35 cellular contexts compared by ENCODE assay signal in the genomic region with DNA sequence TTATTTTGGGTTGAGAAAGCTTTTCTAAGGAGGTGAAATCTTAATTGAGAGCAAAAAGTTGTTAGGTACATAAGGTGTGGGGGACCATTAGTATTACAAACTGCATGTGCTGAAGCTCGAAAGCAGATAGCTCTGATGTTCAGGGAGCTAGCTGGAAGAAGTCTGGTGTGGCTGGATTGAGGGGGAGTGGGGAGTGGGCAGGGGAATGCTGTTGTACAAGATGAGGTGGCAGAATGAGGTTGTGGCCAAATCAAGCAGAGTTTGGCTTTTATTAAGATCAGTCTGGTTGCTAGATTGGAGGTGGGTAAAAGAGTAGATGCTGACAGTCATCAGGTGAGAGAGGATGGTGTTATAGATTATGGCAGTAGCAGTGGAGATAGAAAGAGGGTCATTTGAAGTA.
"Had no signal": no experiment of that assay in that cellular context is flagged by ENCODE, and none has a peak within 500 bp of the region (broad histone marks: within the 10 kb centered on the region; RNA-seq: fewer than 3 reads in every experiment).

No MANE protein-coding gene starts in this region.

- DNase-seq: activated B cell treated with CpG ODN at 0.5 μM for 24 hours; activated CD4-positive, alpha-beta T cell treated with anti-CD3 and anti-CD28 coated beads for 48 hours; activated CD4-positive, alpha-beta T cell treated with anti-CD3 and anti-CD28 coated beads, Interleukin-2, amount 50 U/mL, for 1 hour; activated CD4-positive, alpha-beta T cell treated with anti-CD3 and anti-CD28 coated beads, Interleukin-2, amount 50 U/mL, for 48 hours; activated CD8-positive, alpha-beta memory T cell treated with anti-CD3 and anti-CD28 coated beads for 24 hours; activated CD8-positive, alpha-beta T cell treated with anti-CD3 and anti-CD28 coated beads for 36 hours; activated effector memory CD4-positive, alpha-beta T cell treated with anti-CD3 and anti-CD28 coated beads, Interleukin-2, amount 50 U/mL, for 16 hours; activated naive CD4-positive, alpha-beta T cell treated with anti-CD3 and anti-CD28 coated beads for 36 hours; activated naive CD8-positive, alpha-beta T cell treated with anti-CD3 and anti-CD28 coated beads for 36 hours; activated naive CD8-positive, alpha-beta T cell treated with anti-CD3 and anti-CD28 coated beads, Interleukin-2, amount 50 U/mL, for 24 hours; activated T-cell treated with anti-CD3 and anti-CD28 coated beads, Interleukin-2, amount 50 U/mL, for 1 hour; activated T-cell treated with anti-CD3 and anti-CD28 coated beads, Interleukin-2, amount 50 U/mL, for 48 hours; adrenal gland; aorta; body of pancreas; central memory CD4-positive, alpha-beta T cell; cerebellar nuclear complex; colonic mucosa; effector CD8-positive, alpha-beta T cell; foreskin melanocyte; T-helper 1 cell; T-helper 17 cell; T1000; WERI-Rb-1 had no signal

- H3K27me3 ChIP-seq: adrenal gland, body of pancreas, cardiac muscle cell, colonic mucosa, esophagus muscularis mucosa, gastroesophageal sphincter had no signal

- FAIRE-seq: endometrium, endothelial cell of umbilical vein had no signal

- H3K4me3 ChIP-seq: adrenal gland, body of pancreas, cardiac muscle cell, colonic mucosa, esophagus muscularis mucosa, gastroesophageal sphincter had no signal

- H3K27ac ChIP-seq: adrenal gland, body of pancreas, cardiac muscle cell, colonic mucosa, epithelial cell of prostate, esophagus muscularis mucosa, gastroesophageal sphincter, WERI-Rb-1 had no signal

- H3K27ac Mint-ChIP-seq: activated B cell treated with CpG ODN at 0.5 μM for 24 hours; activated CD8-positive, alpha-beta T cell treated with anti-CD3 and anti-CD28 coated beads for 36 hours; activated naive CD4-positive, alpha-beta T cell treated with anti-CD3 and anti-CD28 coated beads for 36 hours; activated naive CD4-positive, alpha-beta T cell treated with anti-CD3 and anti-CD28 coated beads, Interleukin-2, amount 50 U/mL, for 24 hours; activated naive CD8-positive, alpha-beta T cell treated with anti-CD3 and anti-CD28 coated beads for 36 hours; activated naive CD8-positive, alpha-beta T cell treated with anti-CD3 and anti-CD28 coated beads, Interleukin-2, amount 50 U/mL, for 24 hours; activated T-helper 1 cell treated with anti-CD3 and anti-CD28 coated beads, Interleukin-12 subunit alpha, Interleukin-12 subunit beta, Interleukin-2, Interleukin-4 antibody, amounts not matched to agents 30 ng/mL and 10 ng/mL and 1 ng/mL, durations not matched to agents 14 hours and 24 hours and 36 hours; activated T-helper 2 cell treated with anti-CD3 and anti-CD28 coated beads, Interferon-gamma antibody, Interleukin-2, Interleukin-4, amounts not matched to agents 10 μg/mL and 5 μg/mL and 100 μg/mL, durations not matched to agents 14 hours and 24 hours and 36 hours; T-helper 17 cell; T-helper 2 cell treated with Interferon-gamma antibody and Interleukin-4, amounts not matched to agents 5 μg/mL and 100 μg/mL, for 36 hours had no signal

- ATAC-seq: activated CD4-positive, CD25-positive, alpha-beta regulatory T cell treated with anti-CD3 and anti-CD28 coated beads, Interleukin-2, amount 50 U/mL, for 24 hours; activated CD8-positive, alpha-beta T cell treated with anti-CD3 and anti-CD28 coated beads for 36 hours; activated naive CD8-positive, alpha-beta T cell treated with anti-CD3 and anti-CD28 coated beads, Interleukin-2, amount 50 U/mL, for 24 hours; body of pancreas; gastroesophageal sphincter; T-helper 17 cell had no signal

- H3K9me3 ChIP-seq: adrenal gland, body of pancreas, colonic mucosa, esophagus muscularis mucosa, gastroesophageal sphincter had no signal

- H3K4me1 ChIP-seq: adrenal gland, body of pancreas, colonic mucosa had no signal

- H3K36me3 ChIP-seq: adrenal gland, cardiac muscle cell, colonic mucosa, esophagus muscularis mucosa, gastroesophageal sphincter, WERI-Rb-1 had no signal

- H3K36me3 Mint-ChIP-seq: activated naive CD4-positive, alpha-beta T cell treated with anti-CD3 and anti-CD28 coated beads, Interleukin-2, amount 50 U/mL, for 24 hours; activated naive CD8-positive, alpha-beta T cell treated with anti-CD3 and anti-CD28 coated beads for 36 hours had no signal

- H3K4me3 Mint-ChIP-seq: activated B cell treated with CpG ODN at 0.5 μM for 24 hours; activated CD8-positive, alpha-beta T cell treated with anti-CD3 and anti-CD28 coated beads for 36 hours; activated naive CD4-positive, alpha-beta T cell treated with anti-CD3 and anti-CD28 coated beads for 36 hours; activated naive CD4-positive, alpha-beta T cell treated with anti-CD3 and anti-CD28 coated beads, Interleukin-2, amount 50 U/mL, for 24 hours; activated naive CD8-positive, alpha-beta T cell treated with anti-CD3 and anti-CD28 coated beads for 36 hours; activated naive CD8-positive, alpha-beta T cell treated with anti-CD3 and anti-CD28 coated beads, Interleukin-2, amount 50 U/mL, for 24 hours; activated T-helper 1 cell treated with anti-CD3 and anti-CD28 coated beads, Interleukin-12 subunit alpha, Interleukin-12 subunit beta, Interleukin-2, Interleukin-4 antibody, amounts not matched to agents 30 ng/mL and 10 ng/mL and 1 ng/mL, durations not matched to agents 14 hours and 24 hours and 36 hours; T-helper 17 cell; T-helper 2 cell treated with Interferon-gamma antibody and Interleukin-4, amounts not matched to agents 5 μg/mL and 100 μg/mL, for 36 hours had no signal

- H3K27me3 Mint-ChIP-seq: activated B cell treated with CpG ODN at 0.5 μM for 24 hours; activated CD8-positive, alpha-beta T cell treated with anti-CD3 and anti-CD28 coated beads for 36 hours; activated naive CD4-positive, alpha-beta T cell treated with anti-CD3 and anti-CD28 coated beads, Interleukin-2, amount 50 U/mL, for 24 hours; activated naive CD8-positive, alpha-beta T cell treated with anti-CD3 and anti-CD28 coated beads for 36 hours; activated naive CD8-positive, alpha-beta T cell treated with anti-CD3 and anti-CD28 coated beads, Interleukin-2, amount 50 U/mL, for 24 hours; T-helper 17 cell had no signal

- H3K9me3 Mint-ChIP-seq: activated CD8-positive, alpha-beta T cell treated with anti-CD3 and anti-CD28 coated beads for 36 hours; activated naive CD4-positive, alpha-beta T cell treated with anti-CD3 and anti-CD28 coated beads for 36 hours; activated naive CD4-positive, alpha-beta T cell treated with anti-CD3 and anti-CD28 coated beads, Interleukin-2, amount 50 U/mL, for 24 hours; activated naive CD8-positive, alpha-beta T cell treated with anti-CD3 and anti-CD28 coated beads for 36 hours; activated naive CD8-positive, alpha-beta T cell treated with anti-CD3 and anti-CD28 coated beads, Interleukin-2, amount 50 U/mL, for 24 hours; activated T-helper 1 cell treated with anti-CD3 and anti-CD28 coated beads, Interleukin-12 subunit alpha, Interleukin-12 subunit beta, Interleukin-2, Interleukin-4 antibody, amounts not matched to agents 30 ng/mL and 10 ng/mL and 1 ng/mL, durations not matched to agents 14 hours and 24 hours and 36 hours; activated T-helper 2 cell treated with anti-CD3 and anti-CD28 coated beads, Interferon-gamma antibody, Interleukin-2, Interleukin-4, amounts not matched to agents 10 μg/mL and 5 μg/mL and 100 μg/mL, durations not matched to agents 14 hours and 24 hours and 36 hours; T-helper 2 cell treated with Interferon-gamma antibody and Interleukin-4, amounts not matched to agents 5 μg/mL and 100 μg/mL, for 36 hours had no signal

- H3K4me1 Mint-ChIP-seq: T-helper 17 cell had no signal
